8 cellular contexts compared by ENCODE assay signal in genomic region chr15:40069178-40070165, GRCh38.
A peak's percentile ranks its signal among the peaks of the same experiment; 100 is the strongest.
DNase-seq lines count a peak whose midpoint lies in the region; ATAC-seq and TF ChIP-seq lines count a peak whose summit lies in the region.

No MANE protein-coding gene starts in this region.

- H3K4me1 Mint-ChIP-seq in stimulated activated naive B cell treated with anti-CD40 and anti-IgM and Interleukin-4, amounts not matched to agents 10 μg/mL and 1 μg/mL and 100 μg/mL, for 72 hours: peaks cover 32 to 40% of the 10 kb centered on the region in 2 donors

- TF ChIP-seq CTCF in GM13977 (IDR thresholded peaks at IDR 0.05; ENCODE audit: extremely low read depth, insufficient read depth, missing control alignments): no peak

- H3K27me3 Mint-ChIP-seq in stimulated activated naive B cell treated with anti-CD40 and anti-IgM and Interleukin-4, amounts not matched to agents 10 μg/mL and 1 μg/mL and 100 μg/mL, for 72 hours: no peaks in the 10 kb centered on the region

- peak overlapping the region; percentile 78 for H3K27ac Mint-ChIP-seq in stimulated activated naive B cell treated with anti-CD40 and anti-IgM and Interleukin-4, amounts not matched to agents 10 μg/mL and 1 μg/mL and 100 μg/mL, for 72 hours

- in situ Hi-C loops in GM13977 (cut with MboI; ENCODE audit: low pct_unique_long_range_greater_than_20kb, low sequenced_read_pairs, unreplicated experiment): no loop called here

- peaks cover 2 to 8% of the 10 kb centered on the region in 2 donors for H3K36me3 Mint-ChIP-seq in stimulated activated naive B cell treated with anti-CD40 and anti-IgM and Interleukin-4, amounts not matched to agents 10 μg/mL and 1 μg/mL and 100 μg/mL, for 72 hours

- peak; percentile 65 for ATAC-seq in HG02798 (IDR thresholded peaks at IDR 0.05; ENCODE audit: poor library complexity, unreplicated experiment)
- peak; percentile 63 to 81 for ATAC-seq in stimulated activated naive B cell treated with anti-CD40 and anti-IgM and Interleukin-4, amounts not matched to agents 10 μg/mL and 1 μg/mL and 100 μg/mL, for 72 hours (replicated peaks)

- DNase-seq in GM13977 (ENCODE audit: low spot score): peak; percentile 79
- DNase-seq in NCI-H2107 (lab: John Stamatoyannopoulos, UW): peak; percentile 80
- DNase-seq in brain pericyte (ENCODE audit: low read depth, low spot score): peak; percentile 68
- DNase-seq in kidney tubule cell (ENCODE audit: low spot score): peak; percentile 96
- peak; percentile 65 for DNase-seq in stimulated activated naive B cell treated with anti-CD40 and anti-IgM and Interleukin-4, amounts not matched to agents 10 μg/mL and 1 μg/mL and 100 μg/mL, for 72 hours
- DNase-seq in activated CD4-positive, alpha-beta T cell treated with anti-CD3 and anti-CD28 coated beads, Interleukin-2, amount 50 U/mL, for 1 hour: no peak
- no peak for DNase-seq in AML-193 (lab: John Stamatoyannopoulos, UW)

- no peaks in the 10 kb centered on the region for H3K9me3 Mint-ChIP-seq in stimulated activated naive B cell treated with anti-CD40 and anti-IgM and Interleukin-4, amounts not matched to agents 10 μg/mL and 1 μg/mL and 100 μg/mL, for 72 hours

- peak overlapping the region; percentile 17 to 51 for H3K4me3 Mint-ChIP-seq in stimulated activated naive B cell treated with anti-CD40 and anti-IgM and Interleukin-4, amounts not matched to agents 10 μg/mL and 1 μg/mL and 100 μg/mL, for 72 hours

Comparison
In these comparisons a context has a peak if more than half of its experiments do, and no peak if none do; other contexts are left out.
1. DNase-seq: peak in GM13977 (single experiment), NCI-H2107 (single experiment), brain pericyte (single experiment), kidney tubule cell (single experiment) and stimulated activated naive B cell treated with anti-CD40 and anti-IgM and Interleukin-4, amounts not matched to agents 10 μg/mL and 1 μg/mL and 100 μg/mL, for 72 hours (single experiment); none in activated CD4-positive, alpha-beta T cell treated with anti-CD3 and anti-CD28 coated beads, Interleukin-2, amount 50 U/mL, for 1 hour (single experiment) and AML-193 (0 of 2).